In genomic region chr7:65915921-65916657, GRCh38 we compare ENCODE assay signal across 17 cellular contexts.
"Had no signal": no experiment of that assay in that cellular context is flagged by ENCODE, and none has a peak within 500 bp of the region (broad histone marks: within the 10 kb centered on the region; RNA-seq: fewer than 3 reads in every experiment).

No MANE protein-coding gene starts in this region.

- H3K9me3 ChIP-seq: gastroesophageal sphincter, heart right ventricle, ovary, upper lobe of right lung had no signal

- H3K27ac ChIP-seq: gastroesophageal sphincter, heart right ventricle, ovary, upper lobe of right lung had no signal

- H3K9me3 Mint-ChIP-seq: activated CD8-positive, alpha-beta T cell treated with anti-CD3 and anti-CD28 coated beads for 36 hours; activated T-cell treated with anti-CD3 and anti-CD28 coated beads, Interleukin-2, amount 50 U/mL, for 4 hours; endodermal cell; neural crest cell; stimulated activated naive CD8-positive, alpha-beta T cell treated with anti-CD3 and anti-CD28 coated beads, Interleukin-15, amount 100 ng/mL, for 72 hours had no signal

- H3K4me3 Mint-ChIP-seq: activated CD8-positive, alpha-beta T cell treated with anti-CD3 and anti-CD28 coated beads for 36 hours; activated T-cell treated with anti-CD3 and anti-CD28 coated beads, Interleukin-2, amount 50 U/mL, for 4 hours; endodermal cell; neural crest cell; stimulated activated naive CD8-positive, alpha-beta T cell treated with anti-CD3 and anti-CD28 coated beads, Interleukin-15, amount 100 ng/mL, for 72 hours had no signal

- ATAC-seq: activated CD8-positive, alpha-beta T cell treated with anti-CD3 and anti-CD28 coated beads for 36 hours; activated T-cell treated with anti-CD3 and anti-CD28 coated beads, Interleukin-2, amount 50 U/mL, for 4 hours; gastroesophageal sphincter; heart right ventricle; left colon; sciatic nerve; stimulated activated naive CD8-positive, alpha-beta T cell treated with anti-CD3 and anti-CD28 coated beads, Interleukin-15, amount 100 ng/mL, for 72 hours; upper lobe of right lung had no signal

- H3K36me3 ChIP-seq: ovary, upper lobe of right lung had no signal

- H3K27me3 Mint-ChIP-seq: activated CD8-positive, alpha-beta T cell treated with anti-CD3 and anti-CD28 coated beads for 36 hours; stimulated activated naive CD8-positive, alpha-beta T cell treated with anti-CD3 and anti-CD28 coated beads, Interleukin-15, amount 100 ng/mL, for 72 hours had no signal

- DNase-seq: activated CD4-positive, alpha-beta T cell treated with anti-CD3 and anti-CD28 coated beads for 48 hours; activated CD8-positive, alpha-beta T cell treated with anti-CD3 and anti-CD28 coated beads for 36 hours; activated effector memory CD4-positive, alpha-beta T cell treated with Interleukin-2 at 50 U/mL for 16 hours; activated naive CD4-positive, alpha-beta T cell treated with anti-CD3 and anti-CD28 coated beads, Interleukin-2, amount 50 U/mL, for 16 hours; activated T-cell treated with anti-CD3 and anti-CD28 coated beads, Interleukin-2, amount 50 U/mL, for 4 hours; endodermal cell; heart right ventricle; left colon; midbrain; ovary; stimulated activated naive CD8-positive, alpha-beta T cell treated with anti-CD3 and anti-CD28 coated beads, Interleukin-15, amount 100 ng/mL, for 72 hours; upper lobe of right lung had no signal

- H3K27ac Mint-ChIP-seq: activated CD8-positive, alpha-beta T cell treated with anti-CD3 and anti-CD28 coated beads for 36 hours; endodermal cell; stimulated activated naive CD8-positive, alpha-beta T cell treated with anti-CD3 and anti-CD28 coated beads, Interleukin-15, amount 100 ng/mL, for 72 hours had no signal

- FAIRE-seq: astrocyte had no signal

- H3K4me3 ChIP-seq: gastroesophageal sphincter, heart right ventricle, lung, ovary, upper lobe of right lung had no signal

- H3K4me1 ChIP-seq: gastroesophageal sphincter, heart right ventricle had no signal

- H3K4me1 Mint-ChIP-seq: neural crest cell; stimulated activated naive CD8-positive, alpha-beta T cell treated with anti-CD3 and anti-CD28 coated beads, Interleukin-15, amount 100 ng/mL, for 72 hours had no signal

- H3K27me3 ChIP-seq: gastroesophageal sphincter, heart right ventricle, ovary, upper lobe of right lung had no signal
